10 cellular contexts compared by ENCODE assay signal in genomic region chr6:72525821-72526550, GRCh38.
"Had no signal": no experiment of that assay in that cellular context is flagged by ENCODE, and none has a peak within 500 bp of the region (broad histone marks: within the 10 kb centered on the region; RNA-seq: fewer than 3 reads in every experiment).

No MANE protein-coding gene starts in this region.

- DNase-seq: activated effector memory CD4-positive, alpha-beta T cell treated with Interleukin-2 at 50 U/mL for 16 hours; activated T-cell treated with anti-CD3 and anti-CD28 coated beads, Interleukin-2, amount 50 U/mL, for 1 hour; anterior cingulate cortex; kidney; left ventricle myocardium inferior; nephron progenitor cell; stimulated activated CD4-positive, alpha-beta T cell treated with anti-CD3 and anti-CD28 coated beads, Interleukin-4, amount 100 ng/mL, for 1 hour; stimulated activated CD8-positive, alpha-beta memory T cell treated with anti-CD3 and anti-CD28 coated beads, Interleukin-4, amount 100 ng/mL, for 48 hours; stimulated activated naive CD8-positive, alpha-beta T cell treated with anti-CD3 and anti-CD28 coated beads, Interleukin-15, Interleukin-2, amounts not matched to agents 100 U/mL and 50 U/mL, for 24 hours; upper lobe of left lung had no signal
